25 cellular contexts compared by ENCODE assay signal in the genomic region with DNA sequence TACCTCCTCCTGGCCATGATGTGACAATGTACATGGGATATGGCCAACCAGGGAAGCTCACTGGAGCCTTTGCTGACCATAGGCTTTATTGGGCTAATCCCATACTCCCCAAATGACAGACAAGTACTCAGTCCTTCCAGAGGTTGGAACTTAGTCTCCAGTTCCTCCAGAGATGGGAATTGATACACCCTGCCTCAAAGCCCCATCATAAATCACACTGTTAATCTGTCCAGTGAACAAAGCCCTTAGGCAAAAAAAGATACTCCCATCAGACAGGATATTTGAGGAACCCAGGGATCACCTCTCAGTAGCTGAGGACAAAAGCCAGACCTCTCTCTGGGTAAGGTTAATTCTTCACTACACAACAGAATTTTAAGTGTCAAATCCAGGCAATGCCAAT.
A peak's percentile ranks its signal among the peaks of the same experiment; 100 is the strongest.
DNase-seq lines count a peak whose midpoint lies in the region; ATAC-seq and TF ChIP-seq lines count a peak whose summit lies in the region.
"Had no signal": no experiment of that assay in that cellular context is flagged by ENCODE, and none has a peak within 500 bp of the region (broad histone marks: within the 10 kb centered on the region; RNA-seq: fewer than 3 reads in every experiment).

No MANE protein-coding gene starts in this region.

- no peak overlapping the region for H3K27ac Mint-ChIP-seq in nephron progenitor cell
- H3K27ac Mint-ChIP-seq: CD4-positive, CD25-positive, alpha-beta regulatory T cell; HFFc6; T-cell had no signal

- H3K36me3 Mint-ChIP-seq in nephron progenitor cell (ENCODE audit: low read depth), result no peaks in the 10 kb centered on the region
- H3K36me3 Mint-ChIP-seq: CD4-positive, CD25-positive, alpha-beta regulatory T cell; T-cell had no signal

- H3K9me3 Mint-ChIP-seq in nephron progenitor cell, result no peaks in the 10 kb centered on the region
- H3K9me3 Mint-ChIP-seq: HFFc6 had no signal

- peaks cover 22% of the 10 kb centered on the region for H3K4me1 Mint-ChIP-seq in nephron progenitor cell
- H3K4me1 Mint-ChIP-seq: CD4-positive, CD25-positive, alpha-beta regulatory T cell; T-cell had no signal

- DNase-seq in NCI-H748 (lab: John Stamatoyannopoulos, UW; ENCODE audit: unreplicated experiment), result peak; percentile 25
- DNase-seq in NCI-H748 treated with DMSO at 0.1 percent for 48 hours (lab: John Stamatoyannopoulos, UW), result no peak
- DNase-seq in NCI-H1417 treated with DMSO at 0.1 percent for 48 hours (lab: John Stamatoyannopoulos, UW), result peak; percentile 56
- peak; percentile 27 for DNase-seq in WERI-Rb-1
- peak; percentile 7 for DNase-seq in nephron progenitor cell
- no peak for DNase-seq in superior temporal gyrus (ENCODE audit: extremely low spot score)
- DNase-seq: CD4-positive, CD25-positive, alpha-beta regulatory T cell; GDM1; GOT3; HFFc6; Kasumi-1; MV-4-11; NCI-H1105; NCI-H1694 treated with DMSO at 0.1 percent for 48 hours; NCI-H2227 treated with DMSO at 0.1 percent for 48 hours; NCI-H526 treated with DMSO at 0.1 percent for 48 hours; SHP77; T-cell had no signal

- H3K27me3 Mint-ChIP-seq in nephron progenitor cell (ENCODE audit: low read depth, poor library complexity), result no peaks in the 10 kb centered on the region
- H3K27me3 Mint-ChIP-seq: CD4-positive, CD25-positive, alpha-beta regulatory T cell; T-cell had no signal

- H3K4me3 ChIP-seq in WERI-Rb-1 (ENCODE audit: low read depth, low read length), result no peak overlapping the region
- H3K4me3 ChIP-seq: BLaER1, HAP-1, K562 had no signal

- H3K36me3 ChIP-seq in WERI-Rb-1, result no peaks in the 10 kb centered on the region
- H3K36me3 ChIP-seq: BLaER1, HAP-1 had no signal

- no peaks in the 10 kb centered on the region for H3K9me3 ChIP-seq in WERI-Rb-1 (ENCODE audit: severe bottlenecking)
- H3K9me3 ChIP-seq: BLaER1, HAP-1 had no signal

- TF ChIP-seq CTCF in WERI-Rb-1 (IDR thresholded peaks at IDR 0.05; ENCODE audit: low read depth, low read length) (peak; percentile 27; the same call in 1 of the 2 replicates), nephron progenitor cell (IDR thresholded peaks at IDR 0.05) (no peak)

- ATAC-seq in GM18517 (IDR thresholded peaks at IDR 0.05; ENCODE audit: unreplicated experiment) (no peak), HG03432 (IDR thresholded peaks at IDR 0.05; ENCODE audit: unreplicated experiment) (no peak)
- ATAC-seq: K562, Panc1, T-cell had no signal

- H3K27ac ChIP-seq in WERI-Rb-1, result no peak overlapping the region
- H3K27ac ChIP-seq: BLaER1, RWPE1 had no signal

- H3K27me3 ChIP-seq in WERI-Rb-1 (ENCODE audit: insufficient read depth, low read depth, severe bottlenecking), result no peaks in the 10 kb centered on the region
- H3K27me3 ChIP-seq: BLaER1 had no signal

- no peak overlapping the region for H3K4me3 Mint-ChIP-seq in nephron progenitor cell
- H3K4me3 Mint-ChIP-seq: CD4-positive, CD25-positive, alpha-beta regulatory T cell; HFFc6; T-cell had no signal

Comparison
In these comparisons a context has a peak if more than half of its experiments do, and no peak if none do; other contexts are left out.
1. DNase-seq: peak in NCI-H748 (single experiment), NCI-H1417 treated with DMSO at 0.1 percent for 48 hours (single experiment), WERI-Rb-1 (single experiment) and nephron progenitor cell (single experiment); none in NCI-H748 treated with DMSO at 0.1 percent for 48 hours (single experiment) and superior temporal gyrus (single experiment).